3 cellular contexts compared by ENCODE assay signal in genomic region chr3:9762871-9763270, GRCh38.
TF ChIP-seq lines count a peak whose summit lies in the region.

No MANE protein-coding gene starts in this region.

TF ChIP-seq in IMR-90, 13 proteins besides CTCF, POLR2A, EP300 and RAD21:
- TF ChIP-seq RFX5 (IDR thresholded peaks at IDR 0.05; ENCODE audit: low read depth, low read length): no peak

TF ChIP-seq in WTC11, 78 proteins besides CTCF, POLR2A, EP300 and RAD21:
- TF ChIP-seq, protein P1, sequence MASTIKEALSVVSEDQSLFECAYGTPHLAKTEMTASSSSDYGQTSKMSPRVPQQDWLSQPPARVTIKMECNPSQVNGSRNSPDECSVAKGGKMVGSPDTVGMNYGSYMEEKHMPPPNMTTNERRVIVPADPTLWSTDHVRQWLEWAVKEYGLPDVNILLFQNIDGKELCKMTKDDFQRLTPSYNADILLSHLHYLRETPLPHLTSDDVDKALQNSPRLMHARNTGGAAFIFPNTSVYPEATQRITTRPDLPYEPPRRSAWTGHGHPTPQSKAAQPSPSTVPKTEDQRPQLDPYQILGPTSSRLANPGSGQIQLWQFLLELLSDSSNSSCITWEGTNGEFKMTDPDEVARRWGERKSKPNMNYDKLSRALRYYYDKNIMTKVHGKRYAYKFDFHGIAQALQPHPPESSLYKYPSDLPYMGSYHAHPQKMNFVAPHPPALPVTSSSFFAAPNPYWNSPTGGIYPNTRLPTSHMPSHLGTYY (CRISPR knock-in tag; IDR thresholded peaks at IDR 0.05): no peak
- TF ChIP-seq, protein P2, sequence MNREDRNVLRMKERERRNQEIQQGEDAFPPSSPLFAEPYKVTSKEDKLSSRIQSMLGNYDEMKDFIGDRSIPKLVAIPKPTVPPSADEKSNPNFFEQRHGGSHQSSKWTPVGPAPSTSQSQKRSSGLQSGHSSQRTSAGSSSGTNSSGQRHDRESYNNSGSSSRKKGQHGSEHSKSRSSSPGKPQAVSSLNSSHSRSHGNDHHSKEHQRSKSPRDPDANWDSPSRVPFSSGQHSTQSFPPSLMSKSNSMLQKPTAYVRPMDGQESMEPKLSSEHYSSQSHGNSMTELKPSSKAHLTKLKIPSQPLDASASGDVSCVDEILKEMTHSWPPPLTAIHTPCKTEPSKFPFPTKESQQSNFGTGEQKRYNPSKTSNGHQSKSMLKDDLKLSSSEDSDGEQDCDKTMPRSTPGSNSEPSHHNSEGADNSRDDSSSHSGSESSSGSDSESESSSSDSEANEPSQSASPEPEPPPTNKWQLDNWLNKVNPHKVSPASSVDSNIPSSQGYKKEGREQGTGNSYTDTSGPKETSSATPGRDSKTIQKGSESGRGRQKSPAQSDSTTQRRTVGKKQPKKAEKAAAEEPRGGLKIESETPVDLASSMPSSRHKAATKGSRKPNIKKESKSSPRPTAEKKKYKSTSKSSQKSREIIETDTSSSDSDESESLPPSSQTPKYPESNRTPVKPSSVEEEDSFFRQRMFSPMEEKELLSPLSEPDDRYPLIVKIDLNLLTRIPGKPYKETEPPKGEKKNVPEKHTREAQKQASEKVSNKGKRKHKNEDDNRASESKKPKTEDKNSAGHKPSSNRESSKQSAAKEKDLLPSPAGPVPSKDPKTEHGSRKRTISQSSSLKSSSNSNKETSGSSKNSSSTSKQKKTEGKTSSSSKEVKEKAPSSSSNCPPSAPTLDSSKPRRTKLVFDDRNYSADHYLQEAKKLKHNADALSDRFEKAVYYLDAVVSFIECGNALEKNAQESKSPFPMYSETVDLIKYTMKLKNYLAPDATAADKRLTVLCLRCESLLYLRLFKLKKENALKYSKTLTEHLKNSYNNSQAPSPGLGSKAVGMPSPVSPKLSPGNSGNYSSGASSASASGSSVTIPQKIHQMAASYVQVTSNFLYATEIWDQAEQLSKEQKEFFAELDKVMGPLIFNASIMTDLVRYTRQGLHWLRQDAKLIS (CRISPR knock-in tag; IDR thresholded peaks at IDR 0.05; ENCODE audit: borderline replicate concordance): no peak
- TF ChIP-seq TEAD1 (CRISPR knock-in tag; IDR thresholded peaks at IDR 0.05) (no peak), KAT7 (CRISPR knock-in tag; IDR thresholded peaks at IDR 0.05; ENCODE audit: borderline replicate concordance) (no peak), E2F4 (CRISPR knock-in tag; IDR thresholded peaks at IDR 0.05; ENCODE audit: borderline replicate concordance, low read depth) (no peak), CREM (CRISPR knock-in tag; IDR thresholded peaks at IDR 0.05) (no peak), ZNF512 (CRISPR knock-in tag; IDR thresholded peaks at IDR 0.05; ENCODE audit: borderline replicate concordance) (no peak), GABPB1 (CRISPR knock-in tag; IDR thresholded peaks at IDR 0.05) (no peak), TEAD4 (CRISPR knock-in tag; IDR thresholded peaks at IDR 0.05) (no peak), ZNF396 (CRISPR knock-in tag; IDR thresholded peaks at IDR 0.05; ENCODE audit: borderline replicate concordance) (no peak), MXD4 (CRISPR knock-in tag; IDR thresholded peaks at IDR 0.05; ENCODE audit: borderline replicate concordance) (no peak), NR2C2 (CRISPR knock-in tag; IDR thresholded peaks at IDR 0.05) (no peak), ZSCAN18 (CRISPR knock-in tag; IDR thresholded peaks at IDR 0.05) (no peak)

TF ChIP-seq in HepG2, 621 proteins besides CTCF, POLR2A, EP300 and RAD21:
- no peak for TF ChIP-seq ZNF557 (CRISPR knock-in tag; IDR thresholded peaks at IDR 0.05)
- no peak for TF ChIP-seq DPF2 (CRISPR knock-in tag; IDR thresholded peaks at IDR 0.05; ENCODE audit: borderline replicate concordance, low read depth)
- no peak for TF ChIP-seq ZNF746 (CRISPR knock-in tag; IDR thresholded peaks at IDR 0.05)
- TF ChIP-seq, protein P3, sequence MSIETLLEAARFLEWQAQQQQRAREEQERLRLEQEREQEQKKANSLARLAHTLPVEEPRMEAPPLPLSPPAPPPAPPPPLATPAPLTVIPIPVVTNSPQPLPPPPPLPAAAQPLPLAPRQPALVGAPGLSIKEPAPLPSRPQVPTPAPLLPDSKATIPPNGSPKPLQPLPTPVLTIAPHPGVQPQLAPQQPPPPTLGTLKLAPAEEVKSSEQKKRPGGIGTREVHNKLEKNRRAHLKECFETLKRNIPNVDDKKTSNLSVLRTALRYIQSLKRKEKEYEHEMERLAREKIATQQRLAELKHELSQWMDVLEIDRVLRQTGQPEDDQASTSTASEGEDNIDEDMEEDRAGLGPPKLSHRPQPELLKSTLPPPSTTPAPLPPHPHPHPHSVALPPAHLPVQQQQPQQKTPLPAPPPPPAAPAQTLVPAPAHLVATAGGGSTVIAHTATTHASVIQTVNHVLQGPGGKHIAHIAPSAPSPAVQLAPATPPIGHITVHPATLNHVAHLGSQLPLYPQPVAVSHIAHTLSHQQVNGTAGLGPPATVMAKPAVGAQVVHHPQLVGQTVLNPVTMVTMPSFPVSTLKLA (IDR thresholded peaks at IDR 0.05): no peak
- peak; percentile 73 for TF ChIP-seq AGO2 (optimal IDR thresholded peaks at IDR 0.05; ENCODE audit: low read depth, low read length)
